1 cellular context compared by ENCODE assay signal in genomic region chr12:106780010-106780625, GRCh38.
TF ChIP-seq lines count a peak whose summit lies in the region.

No MANE protein-coding gene starts in this region.

TF ChIP-seq in SK-N-SH, 30 proteins besides CTCF, POLR2A, EP300 and RAD21 (continued from another document):
- no peak for TF ChIP-seq REST (IDR thresholded peaks at IDR 0.05; ENCODE audit: low read depth, low read length)
- TF ChIP-seq RXRA (IDR thresholded peaks at IDR 0.05; ENCODE audit: borderline replicate concordance, low read depth): no peak
- TF ChIP-seq TAF1 (IDR thresholded peaks at IDR 0.05; ENCODE audit: borderline replicate concordance, low read depth, low read length): no peak
- TF ChIP-seq ZBTB33 (IDR thresholded peaks at IDR 0.05; ENCODE audit: borderline replicate concordance, low read depth): no peak
- no peak for TF ChIP-seq USF2 (IDR thresholded peaks at IDR 0.05; ENCODE audit: borderline replicate concordance, low read depth, low read length)
- TF ChIP-seq USF1 (IDR thresholded peaks at IDR 0.05; ENCODE audit: borderline replicate concordance, low read depth): no peak
- TF ChIP-seq FOSL2 (IDR thresholded peaks at IDR 0.05; ENCODE audit: borderline replicate concordance, low read depth): peak; percentile 45; the same call in 1 of the 2 replicates
- no peak for TF ChIP-seq RCOR1 (IDR thresholded peaks at IDR 0.05; ENCODE audit: low read length)
- no peak for TF ChIP-seq EZH2phosphoT487 (IDR thresholded peaks at IDR 0.05; ENCODE audit: borderline replicate concordance, low read depth)
- no peak for TF ChIP-seq YY1 (IDR thresholded peaks at IDR 0.05; ENCODE audit: low read depth)
- TF ChIP-seq GATA2 (CRISPR knock-in tag; IDR thresholded peaks at IDR 0.05): 0 out of 2 replicates have a peak, but pooled peaks have one; percentile 10
- TF ChIP-seq JUND (IDR thresholded peaks at IDR 0.05): peak; percentile 81
- peak; percentile 16; the same call in 1 of the 2 replicates for TF ChIP-seq SIN3A (IDR thresholded peaks at IDR 0.05; ENCODE audit: borderline replicate concordance, low read depth, low read length)
- TF ChIP-seq CHD2 (IDR thresholded peaks at IDR 0.05; ENCODE audit: low read length, partially characterized antibody): peak; percentile 31
